In the genomic region with DNA sequence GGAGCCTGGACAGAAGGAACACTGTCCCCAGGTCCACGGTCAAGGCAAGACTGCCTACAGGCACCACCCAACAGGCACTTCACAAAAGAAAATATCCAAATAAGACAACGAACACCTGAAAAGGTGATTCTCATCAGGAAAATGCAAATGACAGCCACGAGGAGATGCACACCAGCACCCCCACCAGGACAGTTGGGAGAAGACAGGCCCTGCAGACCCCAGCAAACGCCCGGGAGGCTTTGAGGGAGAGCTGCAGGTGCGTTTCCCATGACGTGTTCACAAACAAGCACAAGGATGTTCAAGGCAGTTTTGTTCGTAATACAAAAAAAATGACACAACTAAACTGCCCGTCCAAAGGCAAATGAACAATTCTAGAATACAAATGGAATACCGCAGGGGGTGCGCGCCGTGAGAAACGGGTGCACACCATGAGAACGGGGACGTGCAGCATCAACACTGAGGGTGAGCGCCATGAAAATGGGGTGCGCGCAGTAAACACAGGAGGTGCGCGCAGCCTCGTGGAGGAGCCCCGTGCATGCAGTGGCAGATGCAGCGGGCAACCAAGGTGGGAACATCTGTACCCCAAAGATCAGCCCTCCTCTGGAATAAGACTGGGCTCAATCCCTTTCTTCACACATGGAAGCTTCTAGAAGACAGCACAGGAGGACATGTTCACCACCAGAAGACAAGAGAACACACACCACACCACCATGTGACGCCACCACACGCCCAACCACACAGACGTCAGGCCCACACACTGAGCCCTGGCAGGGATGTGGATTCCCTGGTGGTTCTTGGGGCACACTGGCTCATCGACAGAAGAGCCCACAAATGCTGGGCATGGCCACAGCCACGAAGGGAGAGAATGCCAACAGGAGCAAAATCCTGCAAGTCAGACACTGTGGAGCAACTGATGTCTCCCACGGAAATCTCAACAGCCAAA, we compare ENCODE assay signal across 9 cellular contexts.
DNase-seq lines count a peak whose midpoint lies in the region; ATAC-seq and TF ChIP-seq lines count a peak whose summit lies in the region.
"Had no signal": no experiment of that assay in that cellular context is flagged by ENCODE, and none has a peak within 500 bp of the region (broad histone marks: within the 10 kb centered on the region; RNA-seq: fewer than 3 reads in every experiment).

No MANE protein-coding gene starts in this region.

- H3K27ac ChIP-seq in cingulate gyrus (ENCODE audit: low read depth, low read length) (peak overlapping the region; percentile 47), osteoblast (ENCODE audit: low read depth, low read length) (peak overlapping the region; percentile 50)

- no peaks in the 10 kb centered on the region for H3K27me3 ChIP-seq in osteoblast (ENCODE audit: insufficient read depth, low read length)

- H3K79me2 ChIP-seq in osteoblast (ENCODE audit: insufficient read depth, low read length), result peaks cover 93% of the 10 kb centered on the region

- no peak overlapping the region for H2AFZ ChIP-seq in osteoblast (ENCODE audit: low read length)

- H3K36me3 ChIP-seq in osteoblast (ENCODE audit: insufficient read depth, low read length), result peaks cover 17% of the 10 kb centered on the region

- TF ChIP-seq CTCF in osteoblast (IDR thresholded peaks at IDR 0.05; ENCODE audit: extremely low read depth, low read depth, low read length), result peak; percentile 52

- no peaks in the 10 kb centered on the region for H3K9me3 ChIP-seq in osteoblast (ENCODE audit: low read depth, low read length)

- no peaks in the 10 kb centered on the region for H3K4me1 ChIP-seq in osteoblast (ENCODE audit: insufficient read depth, low read length)

- peaks cover 56% of the 10 kb centered on the region for H4K20me1 ChIP-seq in osteoblast (ENCODE audit: insufficient read depth, low read length)

- H3K4me3 ChIP-seq in osteoblast (ENCODE audit: insufficient read depth, low read length), result no peak overlapping the region

- peak; percentile 65 for DNase-seq in ELF-1 (ENCODE audit: low read depth, low spot score)
- peak; percentile 18 for DNase-seq in SHP77 treated with DMSO at 0.1 percent for 48 hours (lab: John Stamatoyannopoulos, UW)
- DNase-seq in osteoblast (ENCODE audit: insufficient read length, low spot score, missing footprints), result peak; percentile 93
- no peak for DNase-seq in occipital lobe (lab: John Stamatoyannopoulos, UW)
- no peak for DNase-seq in hypothalamus (lab: John Stamatoyannopoulos, UW)
- no peak for DNase-seq in RPMI8226
- DNase-seq: T1000 had no signal

- no peak for ATAC-seq in GM19452 (IDR thresholded peaks at IDR 0.05; ENCODE audit: unreplicated experiment)

- no peak overlapping the region for H3K4me2 ChIP-seq in osteoblast (ENCODE audit: insufficient read depth, low read length)

Comparison
In these comparisons a context has a peak if more than half of its experiments do, and no peak if none do; other contexts are left out.
1. DNase-seq: peak in ELF-1 (single experiment), SHP77 treated with DMSO at 0.1 percent for 48 hours (single experiment) and osteoblast (single experiment); none in occipital lobe (single experiment), hypothalamus (0 of 51) and RPMI8226 (single experiment).